In genomic region chr4:13246107-13246506, GRCh38 we compare ENCODE assay signal across 11 cellular contexts.
"Had no signal": no experiment of that assay in that cellular context is flagged by ENCODE, and none has a peak within 500 bp of the region (broad histone marks: within the 10 kb centered on the region; RNA-seq: fewer than 3 reads in every experiment).

No MANE protein-coding gene starts in this region.

- FAIRE-seq: H1, H54 had no signal

- H3K4me2 ChIP-seq: GM23338 had no signal

- H3K27ac ChIP-seq: GM23248 had no signal

- ATAC-seq: GM23338, HCT116 had no signal

- DNase-seq: GM23248, GOT3, H7, H9, HCEC 1CT, HFFc6 had no signal

- H3K4me3 ChIP-seq: GM23248, GM23338, HAP-1 had no signal

- H3K36me3 ChIP-seq: HAP-1 had no signal

- H3K9me3 ChIP-seq: HAP-1 had no signal

- H3K9ac ChIP-seq: GM23248 had no signal

- H2AFZ ChIP-seq: GM23248, GM23338 had no signal
